ENCODE assay signal across 8 cellular contexts in genomic region chr16:740459-740763, GRCh38. TPM values are rescaled to one million over a fixed set of nuclear protein-coding genes. Genes with fewer than 3 reads are reported as not detected.
DNase-seq lines count a peak whose midpoint lies in the region; ATAC-seq and TF ChIP-seq lines count a peak whose summit lies in the region.

No MANE protein-coding gene starts in this region.

- no peak for ATAC-seq in HG02973 (IDR thresholded peaks at IDR 0.05; ENCODE audit: unreplicated experiment)

- H2AFZ ChIP-seq in PC-9 (peak overlapping the region; percentile 96), parathyroid adenoma (peak overlapping the region; percentile 73)

- H3F3A ChIP-seq in PC-9 (ENCODE audit: insufficient read depth, low read depth), result peaks cover 5% of the 10 kb centered on the region; the same call in 1 of the 2 replicates

- H3K9me3 ChIP-seq in PC-9 (ENCODE audit: insufficient read depth, low read depth) (no peaks in the 10 kb centered on the region), esophagus squamous epithelium (no peaks in the 10 kb centered on the region), parathyroid adenoma (ENCODE audit: control insufficient read depth, low read length) (no peaks in the 10 kb centered on the region)

- no peaks in the 10 kb centered on the region for H3K9me2 ChIP-seq in PC-9 (ENCODE audit: insufficient read depth)

- peak overlapping the region; percentile 85 for H3K4me3 Mint-ChIP-seq in activated CD4-positive, alpha-beta T cell treated with anti-CD3 and anti-CD28 coated beads, Interleukin-2, amount 10 ng/mL, durations not matched to agents 24 days and 14 days

- H4K20me1 ChIP-seq in PC-9 (ENCODE audit: insufficient read depth), result no peaks in the 10 kb centered on the region

- H3K36me3 ChIP-seq in PC-9 (ENCODE audit: low read depth) (no peaks in the 10 kb centered on the region), esophagus squamous epithelium (peaks cover 15 to 40% (median 16%) of the 10 kb centered on the region in 3 donors), parathyroid adenoma (ENCODE audit: control insufficient read depth, insufficient read depth, low read length) (no peaks in the 10 kb centered on the region)

- no peak for TF ChIP-seq POLR2A in esophagus squamous epithelium (IDR thresholded peaks at IDR 0.05)

- H3K79me2 ChIP-seq in PC-9 (ENCODE audit: low read depth) (peaks cover 11% of the 10 kb centered on the region; the same call in 1 of the 2 replicates), parathyroid adenoma (peaks cover 4% of the 10 kb centered on the region)

- H3K27ac Mint-ChIP-seq in activated CD4-positive, alpha-beta T cell treated with anti-CD3 and anti-CD28 coated beads, Interleukin-2, amount 10 ng/mL, durations not matched to agents 24 days and 14 days, result peak overlapping the region; percentile 45

- peaks cover 18% of the 10 kb centered on the region for H3K36me3 Mint-ChIP-seq in activated CD4-positive, alpha-beta T cell treated with anti-CD3 and anti-CD28 coated beads, Interleukin-2, amount 10 ng/mL, durations not matched to agents 24 days and 14 days (ENCODE audit: low read depth)

- H3K4me2 ChIP-seq in PC-9, result peak overlapping the region; percentile 95
- H3K4me2 ChIP-seq in parathyroid adenoma (ENCODE audit: low read length), result peak overlapping the region; percentile 94

- H3K27ac ChIP-seq in PC-9 (no peak overlapping the region), esophagus squamous epithelium (peak overlapping the region; percentile 54 to 91 (median 90)), parathyroid adenoma (peak overlapping the region; percentile 36)

- CTCF ChIA-PET in PC-9 (lab: Charles Lee), result interaction anchor here (1.2 kb wide), 1 partner anchor 21 kb away, joined by 5 read pairs; no protein-coding TSS in a partner anchor

- POLR2A ChIA-PET in PC-9 (lab: Charles Lee; ENCODE audit: unreplicated experiment), result interaction anchor here (0.7 kb wide), 1 partner anchor 45 kb away, joined by 3 read pairs; no protein-coding TSS in a partner anchor

- peak overlapping the region; percentile 91 for H3K4me3 ChIP-seq in PC-9
- H3K4me3 ChIP-seq in esophagus squamous epithelium, result peak overlapping the region; percentile 72 to 99 (median 95)
- H3K4me3 ChIP-seq in parathyroid adenoma (ENCODE audit: low read depth, low read length), result peak overlapping the region; percentile 81

- BruUV-seq in PC-9 (replicated peaks; lab: Mats Ljungman, UMichigan), result TSS peak; percentile 76

- TF ChIP-seq CTCF in PC-9 (conservative IDR thresholded peaks at IDR 0.05) (no peak), esophagus squamous epithelium (IDR thresholded peaks at IDR 0.05) (no peak), parathyroid adenoma (IDR thresholded peaks at IDR 0.05) (no peak)

- H3K9ac ChIP-seq in parathyroid adenoma, result peak overlapping the region; percentile 70

- H3K9me3 Mint-ChIP-seq in activated CD4-positive, alpha-beta T cell treated with anti-CD3 and anti-CD28 coated beads, Interleukin-2, amount 10 ng/mL, durations not matched to agents 24 days and 14 days, result no peaks in the 10 kb centered on the region

- H3K27me3 ChIP-seq in PC-9 (ENCODE audit: insufficient read depth, low read depth), result no peaks in the 10 kb centered on the region
- H3K27me3 ChIP-seq in esophagus squamous epithelium, result peaks cover 0 to 8% (median 0%) of the 10 kb centered on the region in 4 donors
- H3K27me3 ChIP-seq in parathyroid adenoma (ENCODE audit: control insufficient read depth, insufficient read depth, low read length), result no peaks in the 10 kb centered on the region

- no peak for DNase-seq in activated CD4-positive, alpha-beta T cell treated with anti-CD3 and anti-CD28 coated beads, Interleukin-2, amount 10 ng/mL, durations not matched to agents 24 days and 14 days
- no peak for DNase-seq in activated CD4-positive, alpha-beta T cell treated with anti-CD3 and anti-CD28 coated beads for 48 hours
- DNase-seq in PC-9 (no peak), esophagus squamous epithelium (lab: John Stamatoyannopoulos, UW) (no peak), H4 (ENCODE audit: low spot score) (no peak), NCI-H2227 treated with DMSO at 0.1 percent for 48 hours (lab: John Stamatoyannopoulos, UW) (no peak)

- H3K27me3 Mint-ChIP-seq in activated CD4-positive, alpha-beta T cell treated with anti-CD3 and anti-CD28 coated beads, Interleukin-2, amount 10 ng/mL, durations not matched to agents 24 days and 14 days, result no peaks in the 10 kb centered on the region

- H3K4me1 Mint-ChIP-seq in activated CD4-positive, alpha-beta T cell treated with anti-CD3 and anti-CD28 coated beads, Interleukin-2, amount 10 ng/mL, durations not matched to agents 24 days and 14 days, result peaks cover 11% of the 10 kb centered on the region

- 0% methylated on average over 1 to 7 of the region's 22 CpGs for WGBS in esophagus squamous epithelium, 2 donors

- intact Hi-C loops in activated CD4-positive, alpha-beta T cell treated with anti-CD3 and anti-CD28 coated beads, Interleukin-2, amount 10 ng/mL, durations not matched to agents 24 days and 14 days (cut with micrococcal nuclease), result loop anchor here (2.0 to 5.0 kb wide), 2 partner anchors 47 to 568 kb away; partner anchors contain the start of genes CHTF18, RPUSD1 and UBE2I
- intact Hi-C loops in PC-9 (cut with micrococcal nuclease; ENCODE audit: unreplicated experiment), result loop anchor here (1.0 to 2.0 kb wide), 3 partner anchors 12 to 36 kb away; partner anchors contain the start of gene MSLN
- intact Hi-C loops in esophagus squamous epithelium (cut with DNase I), result no loop called here

- H3K4me1 ChIP-seq in PC-9 (replicated peaks; ENCODE audit: insufficient read depth), result no peaks in the 10 kb centered on the region; the same call in 1 of the 2 replicates
- H3K4me1 ChIP-seq in esophagus squamous epithelium, result peaks cover 11 to 33% (median 15%) of the 10 kb centered on the region in 3 donors
- peaks cover 2% of the 10 kb centered on the region for H3K4me1 ChIP-seq in parathyroid adenoma

RNA-seq across cellular contexts. Expression of gene CIAO3, which starts 0.4 kb away (rescaled TPM):
- total RNA-seq in activated CD4-positive, alpha-beta T cell treated with anti-CD3 and anti-CD28 coated beads, Interleukin-2, amount 10 ng/mL, durations not matched to agents 24 days and 14 days, result 39.5 and 42.5 TPM in 2 replicates
- 44.2 and 45.8 TPM in 2 replicates for total RNA-seq in PC-9 (2021)
- 10 to 100 TPM; 29.7 to 34.5 (median 33.2) TPM for total RNA-seq in esophagus squamous epithelium
- 15.0 and 18.5 TPM in 2 replicates for total RNA-seq in H4 (2014; rRNA removed; shearing (Covaris generic))

RNA-seq across cellular contexts. Expression of gene HAGHL, which starts 13.5 kb away (rescaled TPM):
- 13.1 and 20.9 TPM in 2 replicates for total RNA-seq in activated CD4-positive, alpha-beta T cell treated with anti-CD3 and anti-CD28 coated beads, Interleukin-2, amount 10 ng/mL, durations not matched to agents 24 days and 14 days
- total RNA-seq in PC-9 (2021), result 31.0 and 57.6 TPM in 2 replicates
- total RNA-seq in esophagus squamous epithelium, result 1 to 10 TPM in 3 of 4 donors, not detected in 1; 1.7 to 5.7 (median 4.8) TPM
- total RNA-seq in H4 (2014; rRNA removed; shearing (Covaris generic)), result 4.1 and 14.5 TPM in 2 replicates

RNA-seq across cellular contexts. Expression of gene CCDC78, which starts 14.2 kb away (rescaled TPM):
- total RNA-seq in activated CD4-positive, alpha-beta T cell treated with anti-CD3 and anti-CD28 coated beads, Interleukin-2, amount 10 ng/mL, durations not matched to agents 24 days and 14 days, result 6.9 and 8.0 TPM in 2 replicates
- total RNA-seq in PC-9 (2021), result 4.2 and 6.4 TPM in 2 replicates
- 1 to 10 TPM in 1 of 4 donors, under 1 TPM in 3; under 0.01 to 1.0 (median 0.47) TPM for total RNA-seq in esophagus squamous epithelium
- total RNA-seq in H4 (2014; rRNA removed; shearing (Covaris generic)), result 0.23 TPM in 1 of 2 replicates, not detected in the other

RNA-seq across cellular contexts. Expression of gene ANTKMT, which starts 19.5 kb away (rescaled TPM):
- total RNA-seq in activated CD4-positive, alpha-beta T cell treated with anti-CD3 and anti-CD28 coated beads, Interleukin-2, amount 10 ng/mL, durations not matched to agents 24 days and 14 days, result 38.5 and 56.3 TPM in 2 replicates
- total RNA-seq in PC-9 (2021) (55.0 and 102 TPM in 2 replicates), esophagus squamous epithelium (10 to 100 TPM; 11.6 to 29.1 (median 24.2) TPM)
- total RNA-seq in H4 (2014; rRNA removed; shearing (Covaris generic)), result 10.9 and 22.8 TPM in 2 replicates

RNA-seq across cellular contexts. Expression of gene MSLN, which starts 20.1 kb away (rescaled TPM):
- total RNA-seq in activated CD4-positive, alpha-beta T cell treated with anti-CD3 and anti-CD28 coated beads, Interleukin-2, amount 10 ng/mL, durations not matched to agents 24 days and 14 days, result not detected in 2 replicates
- total RNA-seq in PC-9 (2021) (59.9 and 86.4 TPM in 2 replicates), esophagus squamous epithelium (1 to 10 TPM in 2 of 4 donors, under 1 TPM in 2; 0.79 to 5.4 (median 2.3) TPM)
- not detected in 2 replicates for total RNA-seq in H4 (2014; rRNA removed; shearing (Covaris generic))
